ENCODE assay signal across 18 cellular contexts in the genomic region with DNA sequence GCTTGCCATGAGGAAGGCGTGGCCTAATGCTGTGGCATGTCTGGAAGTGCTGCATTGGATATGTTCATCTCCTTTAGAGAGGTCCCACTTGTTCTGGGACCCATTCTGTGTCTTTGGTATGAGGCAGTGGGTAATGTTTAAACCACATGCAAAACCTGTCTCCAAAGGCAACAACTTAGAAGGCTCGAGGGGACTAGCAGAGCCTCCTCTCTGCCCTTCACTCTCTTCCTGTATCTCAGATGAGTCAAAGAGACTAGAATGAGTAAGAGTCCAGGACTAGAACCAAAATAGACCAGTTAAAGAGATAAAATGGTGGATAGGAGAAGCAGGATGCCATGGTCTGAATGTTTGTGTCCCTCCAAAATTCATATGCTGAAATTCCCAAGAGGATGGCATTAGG.
A peak's percentile ranks its signal among the peaks of the same experiment; 100 is the strongest.
DNase-seq lines count a peak whose midpoint lies in the region; ATAC-seq and TF ChIP-seq lines count a peak whose summit lies in the region.
"Had no signal": no experiment of that assay in that cellular context is flagged by ENCODE, and none has a peak within 500 bp of the region (broad histone marks: within the 10 kb centered on the region; RNA-seq: fewer than 3 reads in every experiment).

No MANE protein-coding gene starts in this region.

- no peak overlapping the region for H3K27ac Mint-ChIP-seq in CD4-positive, alpha-beta T cell
- H3K27ac Mint-ChIP-seq: activated naive CD4-positive, alpha-beta T cell treated with anti-CD3 and anti-CD28 coated beads, Interleukin-2, amount 50 U/mL, for 72 hours; HFFc6 had no signal

- no peaks in the 10 kb centered on the region for H3K27me3 ChIP-seq in adrenal gland
- no peaks in the 10 kb centered on the region for H3K27me3 ChIP-seq in HAP-1 (ENCODE audit: low read depth)
- H3K27me3 ChIP-seq in CD4-positive, alpha-beta T cell (ENCODE audit: control insufficient read depth, insufficient read depth, low read length), result no peaks in the 10 kb centered on the region
- H3K27me3 ChIP-seq: right atrium auricular region, SJCRH30 had no signal

- H3K27ac ChIP-seq in adrenal gland, result no peak overlapping the region
- no peak overlapping the region for H3K27ac ChIP-seq in CD4-positive, alpha-beta T cell (ENCODE audit: low read depth, low read length)
- H3K27ac ChIP-seq: heart right ventricle, right atrium auricular region, SJCRH30 had no signal

- WGBS in adrenal gland, 4 donors, result 65 to 72% (median 68%) methylated on average over 2 of the region's 2 CpGs

- POLR2A ChIA-PET in CD4-positive, alpha-beta T cell (lab: Charles Lee), result no interaction called here

- DNase-seq in superior temporal gyrus (ENCODE audit: extremely low spot score) (no peak), adrenal gland (no peak), HAP-1 (ENCODE audit: low spot score in 2 of 2) (no peak)
- no peak for DNase-seq in CD4-positive, alpha-beta T cell
- DNase-seq: heart right ventricle; HFFc6; naive B cell; NCI-H1436 treated with DMSO at 0.1 percent for 48 hours; SJCRH30; stimulated activated CD4-positive, alpha-beta T cell treated with anti-CD3 and anti-CD28 coated beads, Interleukin-4, amount 100 ng/mL, for 4 hours; stimulated activated naive CD8-positive, alpha-beta T cell treated with anti-CD3 and anti-CD28 coated beads, Interleukin-15, amount 100 ng/mL, for 72 hours had no signal

- no peak for TF ChIP-seq POLR2A in adrenal gland (IDR thresholded peaks at IDR 0.05)

- H3K27me3 Mint-ChIP-seq in CD4-positive, alpha-beta T cell, result peaks cover 22% of the 10 kb centered on the region

- H3K4me1 Mint-ChIP-seq in CD4-positive, alpha-beta T cell (ENCODE audit: low read depth), result no peaks in the 10 kb centered on the region
- H3K4me1 Mint-ChIP-seq: central memory CD8-positive, alpha-beta T cell; stimulated activated naive CD8-positive, alpha-beta T cell treated with anti-CD3 and anti-CD28 coated beads, Interleukin-15, amount 100 ng/mL, for 72 hours had no signal

- no peaks in the 10 kb centered on the region for H3K9me3 Mint-ChIP-seq in CD4-positive, alpha-beta T cell
- H3K9me3 Mint-ChIP-seq: activated naive CD4-positive, alpha-beta T cell treated with anti-CD3 and anti-CD28 coated beads, Interleukin-2, amount 50 U/mL, for 72 hours; central memory CD8-positive, alpha-beta T cell; stimulated activated naive CD8-positive, alpha-beta T cell treated with anti-CD3 and anti-CD28 coated beads, Interleukin-15, amount 100 ng/mL, for 72 hours had no signal

- no peaks in the 10 kb centered on the region for H3K36me3 Mint-ChIP-seq in CD4-positive, alpha-beta T cell (ENCODE audit: low read depth)
- H3K36me3 Mint-ChIP-seq: activated naive CD4-positive, alpha-beta T cell treated with anti-CD3 and anti-CD28 coated beads, Interleukin-2, amount 50 U/mL, for 72 hours; naive B cell had no signal

- H3K4me3 ChIP-seq in adrenal gland (no peak overlapping the region), HAP-1 (no peak overlapping the region)
- H3K4me3 ChIP-seq: heart right ventricle, right atrium auricular region, SJCRH30 had no signal

- no peaks in the 10 kb centered on the region for H3K4me1 ChIP-seq in adrenal gland (replicated peaks in 1 of 2)
- no peaks in the 10 kb centered on the region for H3K4me1 ChIP-seq in HAP-1
- H3K4me1 ChIP-seq: heart right ventricle, right atrium auricular region, SJCRH30 had no signal

- intact Hi-C loops in adrenal gland (cut with DNase I), result no loop called here
- intact Hi-C loops in CD4-positive, alpha-beta T cell (cut with DNase I, micrococcal nuclease), result no loop called here

- CTCF ChIA-PET in CD4-positive, alpha-beta T cell (lab: Charles Lee), result no interaction called here

- no peak overlapping the region for H3K4me3 Mint-ChIP-seq in CD4-positive, alpha-beta T cell
- H3K4me3 Mint-ChIP-seq: central memory CD8-positive, alpha-beta T cell; HFFc6; naive B cell; stimulated activated naive CD8-positive, alpha-beta T cell treated with anti-CD3 and anti-CD28 coated beads, Interleukin-15, amount 100 ng/mL, for 72 hours had no signal

- ATAC-seq in GM18517 (IDR thresholded peaks at IDR 0.05; ENCODE audit: unreplicated experiment) (peak; percentile 79), GM21360 (IDR thresholded peaks at IDR 0.05; ENCODE audit: unreplicated experiment) (peak; percentile 83), HG02870 (IDR thresholded peaks at IDR 0.05; ENCODE audit: unreplicated experiment) (peak; percentile 95), HG03457 (IDR thresholded peaks at IDR 0.05; ENCODE audit: unreplicated experiment) (peak; percentile 59)
- no peak for ATAC-seq in CD4-positive, alpha-beta T cell (ENCODE audit: poor library complexity)
- ATAC-seq: heart right ventricle; stimulated activated naive CD8-positive, alpha-beta T cell treated with anti-CD3 and anti-CD28 coated beads, Interleukin-15, amount 100 ng/mL, for 72 hours had no signal

- H3K36me3 ChIP-seq in adrenal gland (replicated peaks in 1 of 2), result no peaks in the 10 kb centered on the region
- no peaks in the 10 kb centered on the region for H3K36me3 ChIP-seq in HAP-1 (replicated peaks)
- H3K36me3 ChIP-seq: heart right ventricle, right atrium auricular region, SJCRH30 had no signal

- no peak for TF ChIP-seq CTCF in adrenal gland (IDR thresholded peaks at IDR 0.05)
- TF ChIP-seq CTCF in CD4-positive, alpha-beta T cell (IDR thresholded peaks at IDR 0.05), result no peak

- H3K9me3 ChIP-seq in adrenal gland (replicated peaks in 1 of 3) (no peaks in the 10 kb centered on the region), HAP-1 (no peaks in the 10 kb centered on the region)
- H3K9me3 ChIP-seq in CD4-positive, alpha-beta T cell (ENCODE audit: control insufficient read depth, low read length), result no peaks in the 10 kb centered on the region
- H3K9me3 ChIP-seq: heart right ventricle, right atrium auricular region, SJCRH30 had no signal

- in situ Hi-C loops in HAP-1 (cut with MboI; ENCODE audit: low sequenced_read_pairs), result no loop called here
